Comparison of ENCODE assay signal across 18 cellular contexts in genomic region chr1:199747984-199748383, GRCh38.
DNase-seq lines count a peak whose midpoint lies in the region; ATAC-seq, FAIRE-seq and TF ChIP-seq lines count a peak whose summit lies in the region.
"Had no signal": no experiment of that assay in that cellular context is flagged by ENCODE, and none has a peak within 500 bp of the region (broad histone marks: within the 10 kb centered on the region; RNA-seq: fewer than 3 reads in every experiment).

No MANE protein-coding gene starts in this region.

- peak overlapping the region; percentile 20 for H3K18ac ChIP-seq in neuronal stem cell (ENCODE audit: low read length)

- no peaks in the 10 kb centered on the region for H3K36me3 ChIP-seq in HEK293 (ENCODE audit: control insufficient read depth in 2 of 2, insufficient read depth in 1 of 2, low read length in 2 of 2)
- H3K36me3 ChIP-seq in neuronal stem cell (replicated peaks in 1 of 2; ENCODE audit: control insufficient read depth in 2 of 2, insufficient read depth in 2 of 2, low read length in 2 of 2), result no peaks in the 10 kb centered on the region
- no peaks in the 10 kb centered on the region for H3K36me3 ChIP-seq in CD8-positive, alpha-beta T cell (ENCODE audit: insufficient read depth, low read length)
- H3K36me3 ChIP-seq: gastroesophageal sphincter had no signal

- no peak overlapping the region for H4K8ac ChIP-seq in neuronal stem cell (ENCODE audit: low read depth, low read length)

- H3K27ac ChIP-seq in HEK293 (ENCODE audit: extremely low read depth, low read depth, low read length), result no peak overlapping the region
- no peak overlapping the region for H3K27ac ChIP-seq in neuronal stem cell (replicated peaks; ENCODE audit: low read length)
- no peak overlapping the region for H3K27ac ChIP-seq in CD8-positive, alpha-beta T cell (ENCODE audit: low read depth, low read length)
- H3K27ac ChIP-seq: gastroesophageal sphincter, VCaP had no signal

- intact Hi-C loops in CD8-positive, alpha-beta T cell (cut with DNase I, micrococcal nuclease), result no loop called here

- no peaks in the 10 kb centered on the region for H3K27me3 ChIP-seq in neuronal stem cell (ENCODE audit: control insufficient read depth in 3 of 3, insufficient read depth in 3 of 3, low read depth in 1 of 3, low read length in 3 of 3)
- H3K27me3 ChIP-seq in CD8-positive, alpha-beta T cell (ENCODE audit: insufficient read depth, low read length), result no peaks in the 10 kb centered on the region

- TF ChIP-seq POLR2A in GM12891 (IDR thresholded peaks at IDR 0.05; ENCODE audit: low read depth, low read length), result no peak

- no peak overlapping the region for H4K91ac ChIP-seq in neuronal stem cell (ENCODE audit: low read depth, low read length, poor library complexity)

- no peak overlapping the region for H3K23ac ChIP-seq in neuronal stem cell (ENCODE audit: low read depth, low read length, poor library complexity)

- no peak overlapping the region for H3K27ac Mint-ChIP-seq in CD8-positive, alpha-beta T cell
- H3K27ac Mint-ChIP-seq: activated T-helper 17 cell treated with anti-CD3 and anti-CD28 coated beads, Interleukin-2, amount 50 U/mL, for 72 hours had no signal

- CTCF ChIA-PET in HEK293 (lab: Yijun Ruan, JAX), result no interaction called here
- CTCF ChIA-PET in CD8-positive, alpha-beta T cell (lab: Charles Lee), result no interaction called here

- H2AK5ac ChIP-seq in neuronal stem cell (ENCODE audit: low read depth, low read length), result no peak overlapping the region

- no peak for TF ChIP-seq CTCF in HEK293 (tag by site-specific recombination; IDR thresholded peaks at IDR 0.05)
- TF ChIP-seq CTCF in CD8-positive, alpha-beta T cell (IDR thresholded peaks at IDR 0.05), result no peak

- H3K4me1 Mint-ChIP-seq in CD8-positive, alpha-beta T cell (ENCODE audit: low read depth), result no peaks in the 10 kb centered on the region
- H3K4me1 Mint-ChIP-seq: activated T-helper 17 cell treated with anti-CD3 and anti-CD28 coated beads, Interleukin-2, amount 50 U/mL, for 72 hours had no signal

- no peaks in the 10 kb centered on the region for H3K9me3 ChIP-seq in HEK293 (ENCODE audit: control insufficient read depth, insufficient read depth, low read depth, low read length)
- no peaks in the 10 kb centered on the region for H3K9me3 ChIP-seq in iPS-18c (ENCODE audit: control insufficient read depth, insufficient read depth, low read length)
- H3K9me3 ChIP-seq in neuronal stem cell (replicated peaks in 1 of 2; ENCODE audit: control insufficient read depth in 2 of 2, insufficient read depth in 1 of 2, low read depth in 1 of 2, low read length in 2 of 2), result no peaks in the 10 kb centered on the region
- H3K9me3 ChIP-seq in CD8-positive, alpha-beta T cell (ENCODE audit: low read length), result no peaks in the 10 kb centered on the region
- H3K9me3 ChIP-seq: Caco-2, gastroesophageal sphincter had no signal

- no peak overlapping the region for H3K14ac ChIP-seq in neuronal stem cell (ENCODE audit: low read length)

- POLR2A ChIA-PET in HEK293 (lab: Yijun Ruan, JAX), result no interaction called here
- POLR2A ChIA-PET in CD8-positive, alpha-beta T cell (lab: Charles Lee), result no interaction called here

- H3K4me1 ChIP-seq in HEK293 (ENCODE audit: control insufficient read depth, insufficient read depth, low read length), result no peaks in the 10 kb centered on the region
- H3K4me1 ChIP-seq in neuronal stem cell (ENCODE audit: control insufficient read depth in 2 of 2, insufficient read depth in 1 of 2, low read depth in 1 of 2, low read length in 2 of 2), result peaks cover 0 to 4% of the 10 kb centered on the region in 2 donors
- H3K4me1 ChIP-seq in CD8-positive, alpha-beta T cell (ENCODE audit: insufficient read depth, low read length), result no peaks in the 10 kb centered on the region
- H3K4me1 ChIP-seq: Caco-2, gastroesophageal sphincter had no signal

- peaks cover 4% of the 10 kb centered on the region for H3K27me3 Mint-ChIP-seq in CD8-positive, alpha-beta T cell (ENCODE audit: low read depth)

- no CpG with 5 or more reads among the region's 17 CpGs for WGBS in neuronal stem cell (ENCODE audit: extremely low coverage in 2 of 2, insufficient read length in 2 of 2, insufficient replicate concordance in 1 of 2), 2 donors

- H2BK15ac ChIP-seq in neuronal stem cell (ENCODE audit: low read length), result no peak overlapping the region

- H2BK5ac ChIP-seq in neuronal stem cell (ENCODE audit: low read length), result no peak overlapping the region

- H2AFZ ChIP-seq in neuronal stem cell (ENCODE audit: low read length), result peak overlapping the region; percentile 48

- DNase-seq in RPMI7951 (ENCODE audit: low read depth) (peak; percentile 21), neuronal stem cell (ENCODE audit: low spot score) (peak; percentile 11), GM12891 (ENCODE audit: insufficient read length, low spot score) (no peak), GM03348 (ENCODE audit: low spot score) (no peak)
- no peak for DNase-seq in CD8-positive, alpha-beta T cell
- DNase-seq: activated CD8-positive, alpha-beta memory T cell treated with anti-CD3 and anti-CD28 coated beads for 24 hours; Caco-2; cerebellar nuclear complex; GF-D8; NCI-H1694 treated with DMSO at 0.1 percent for 48 hours; NCI-H82; RPMI8226 had no signal

- no peak overlapping the region for H3K4ac ChIP-seq in neuronal stem cell (ENCODE audit: low read length)

- H3K4me3 ChIP-seq in HEK293 (ENCODE audit: low read depth, low read length), result no peak overlapping the region
- H3K4me3 ChIP-seq in iPS-18c (ENCODE audit: insufficient read depth, low read depth, low read length), result peak overlapping the region; percentile 21
- H3K4me3 ChIP-seq in neuronal stem cell (ENCODE audit: low read length in 2 of 2), result no peak overlapping the region
- H3K4me3 ChIP-seq in CD8-positive, alpha-beta T cell (ENCODE audit: low read depth, low read length), result no peak overlapping the region
- H3K4me3 ChIP-seq: gastroesophageal sphincter had no signal

- no peaks in the 10 kb centered on the region for H3K79me1 ChIP-seq in neuronal stem cell (ENCODE audit: low read depth, low read length)

- no peak overlapping the region for H2BK12ac ChIP-seq in neuronal stem cell (ENCODE audit: low read length)

- H3K4me3 Mint-ChIP-seq in CD8-positive, alpha-beta T cell, result no peak overlapping the region
- H3K4me3 Mint-ChIP-seq: activated T-helper 17 cell treated with anti-CD3 and anti-CD28 coated beads, Interleukin-2, amount 50 U/mL, for 72 hours had no signal

- H3K9ac ChIP-seq in neuronal stem cell (ENCODE audit: low read depth, low read length, poor library complexity), result no peak overlapping the region

- no peak overlapping the region for H3K4me2 ChIP-seq in neuronal stem cell (ENCODE audit: insufficient read depth, low read length, poor library complexity, severe bottlenecking)

- no peaks in the 10 kb centered on the region for H3K36me3 Mint-ChIP-seq in CD8-positive, alpha-beta T cell

- ATAC-seq in HG02870 (IDR thresholded peaks at IDR 0.05; ENCODE audit: unreplicated experiment), result no peak
- ATAC-seq in CD8-positive, alpha-beta T cell, result no peak
- ATAC-seq: activated T-helper 17 cell treated with anti-CD3 and anti-CD28 coated beads, Interleukin-2, amount 50 U/mL, for 72 hours; gastroesophageal sphincter had no signal

- H3K9me3 Mint-ChIP-seq in CD8-positive, alpha-beta T cell, result no peaks in the 10 kb centered on the region
- H3K9me3 Mint-ChIP-seq: activated T-helper 17 cell treated with anti-CD3 and anti-CD28 coated beads, Interleukin-2, amount 50 U/mL, for 72 hours had no signal

- FAIRE-seq in GM12891 (lab: Jason Lieb, UNC), result no peak

- H2BK120ac ChIP-seq in neuronal stem cell (ENCODE audit: low read depth, low read length), result no peak overlapping the region

TF ChIP-seq in HEK293, 187 proteins besides CTCF, POLR2A, EP300 and RAD21:
- no peak for TF ChIP-seq ZNF626 (tag by site-specific recombination; IDR thresholded peaks at IDR 0.05)
- TF ChIP-seq ZBTB20 (tag by site-specific recombination; IDR thresholded peaks at IDR 0.05), result no peak
- no peak for TF ChIP-seq ZNF629 (tag by site-specific recombination; IDR thresholded peaks at IDR 0.05)
- TF ChIP-seq TRIM28 (IDR thresholded peaks at IDR 0.05; ENCODE audit: borderline replicate concordance, low read length), result 0 out of 2 replicates have a peak, but pooled peaks have one; percentile 10
- no peak for TF ChIP-seq KLF10 (tag by site-specific recombination; IDR thresholded peaks at IDR 0.05)
- TF ChIP-seq ZNF266 (tag by site-specific recombination; IDR thresholded peaks at IDR 0.05; ENCODE audit: low read depth), result no peak

TF ChIP-seq in GM12891, 5 proteins besides CTCF, POLR2A, EP300 and RAD21:
- no peak for TF ChIP-seq TAF1 (IDR thresholded peaks at IDR 0.05; ENCODE audit: low read depth, low read length)
- no peak for TF ChIP-seq SPI1 (IDR thresholded peaks at IDR 0.05; ENCODE audit: low read depth, low read length)
- TF ChIP-seq PAX5 (IDR thresholded peaks at IDR 0.05; ENCODE audit: insufficient read depth, low read length, severe bottlenecking), result no peak
- TF ChIP-seq POLR2AphosphoS5 (IDR thresholded peaks at IDR 0.05; ENCODE audit: low read depth, low read length), result no peak
- no peak for TF ChIP-seq POU2F2 (IDR thresholded peaks at IDR 0.05; ENCODE audit: low read depth, low read length)

Comparison
In these comparisons a context has a peak if more than half of its experiments do, and no peak if none do; other contexts are left out.
1. DNase-seq: peak in RPMI7951 (single experiment) and neuronal stem cell (single experiment); none in GM12891 (single experiment), GM03348 (single experiment) and CD8-positive, alpha-beta T cell (0 of 7).